In genomic region chr4:155624478-155624877, GRCh38 we compare ENCODE assay signal across 14 cellular contexts. TPM values are rescaled to one million over a fixed set of nuclear protein-coding genes. Genes with fewer than 3 reads are reported as not detected.
A peak's percentile ranks its signal among the peaks of the same experiment; 100 is the strongest.
DNase-seq lines count a peak whose midpoint lies in the region; ATAC-seq and TF ChIP-seq lines count a peak whose summit lies in the region.
"Had no signal": no experiment of that assay in that cellular context is flagged by ENCODE, and none has a peak within 500 bp of the region (broad histone marks: within the 10 kb centered on the region; RNA-seq: fewer than 3 reads in every experiment).

No MANE protein-coding gene starts in this region.

- no peaks in the 10 kb centered on the region for H3K27me3 ChIP-seq in OCI-LY3 (ENCODE audit: low read depth, low read length)
- H3K27me3 ChIP-seq: stomach had no signal

- peak overlapping the region; percentile 50 for H3K4me2 ChIP-seq in OCI-LY3 (ENCODE audit: low read length)

- DNase-seq in activated T-helper 1 cell treated with anti-CD3 and anti-CD28 coated beads, Interleukin-12 subunit alpha, Interleukin-12 subunit beta, Interleukin-2, Interleukin-4 antibody, amounts not matched to agents 30 ng/mL and 10 ng/mL and 1 ng/mL, durations not matched to agents 14 hours and 24 hours and 36 hours (ENCODE audit: low spot score), result no peak
- DNase-seq in cerebellar nuclear complex (lab: John Stamatoyannopoulos, UW), result no peak
- no peak for DNase-seq in activated CD8-positive, alpha-beta T cell treated with anti-CD3 and anti-CD28 coated beads for 36 hours
- no peak for DNase-seq in central memory CD4-positive, alpha-beta T cell
- DNase-seq: activated CD8-positive, alpha-beta memory T cell treated with anti-CD3 and anti-CD28 coated beads, Interleukin-2, amount 50 U/mL, for 4 hours; occipital lobe; stimulated activated CD4-positive, alpha-beta T cell treated with anti-CD3 and anti-CD28 coated beads, Interleukin-2, amount 100 ng/mL, for 24 hours; stomach had no signal

- no peak overlapping the region for H3K4me3 Mint-ChIP-seq in activated T-helper 1 cell treated with anti-CD3 and anti-CD28 coated beads, Interleukin-12 subunit alpha, Interleukin-12 subunit beta, Interleukin-2, Interleukin-4 antibody, amounts not matched to agents 30 ng/mL and 10 ng/mL and 1 ng/mL, durations not matched to agents 14 hours and 24 hours and 36 hours
- H3K4me3 Mint-ChIP-seq in activated CD8-positive, alpha-beta T cell treated with anti-CD3 and anti-CD28 coated beads for 36 hours, result no peak overlapping the region
- H3K4me3 Mint-ChIP-seq: B cell had no signal

- no peak overlapping the region for H3K4me3 ChIP-seq in OCI-LY3 (ENCODE audit: low read length)
- H3K4me3 ChIP-seq: stomach had no signal

- H3K79me2 ChIP-seq in OCI-LY3 (ENCODE audit: low read length), result no peaks in the 10 kb centered on the region

- TF ChIP-seq CTCF in OCI-LY3 (IDR thresholded peaks at IDR 0.05; ENCODE audit: low read depth, low read length), result no peak
- TF ChIP-seq CTCF in activated CD8-positive, alpha-beta T cell treated with anti-CD3 and anti-CD28 coated beads for 36 hours (IDR thresholded peaks at IDR 0.05), result no peak

- H3K36me3 ChIP-seq in OCI-LY3 (replicated peaks; ENCODE audit: low read depth, low read length), result no peaks in the 10 kb centered on the region
- H3K36me3 ChIP-seq: stomach had no signal

- CTCF ChIA-PET in activated CD8-positive, alpha-beta T cell treated with anti-CD3 and anti-CD28 coated beads for 36 hours (lab: Charles Lee), result interaction anchor here (1.2 kb wide), 1 partner anchor 9 kb away, joined by 3 read pairs; no protein-coding TSS in a partner anchor

- peak overlapping the region; percentile 74 for H2AFZ ChIP-seq in OCI-LY3 (ENCODE audit: low read depth, low read length)

- intact Hi-C loops in activated T-helper 1 cell treated with anti-CD3 and anti-CD28 coated beads, Interleukin-12 subunit alpha, Interleukin-12 subunit beta, Interleukin-2, Interleukin-4 antibody, amounts not matched to agents 30 ng/mL and 10 ng/mL and 1 ng/mL, durations not matched to agents 14 hours and 24 hours and 36 hours (cut with micrococcal nuclease), result no loop called here
- intact Hi-C loops in activated CD8-positive, alpha-beta T cell treated with anti-CD3 and anti-CD28 coated beads for 36 hours (cut with micrococcal nuclease), result no loop called here

- H3K9me3 Mint-ChIP-seq in activated T-helper 1 cell treated with anti-CD3 and anti-CD28 coated beads, Interleukin-12 subunit alpha, Interleukin-12 subunit beta, Interleukin-2, Interleukin-4 antibody, amounts not matched to agents 30 ng/mL and 10 ng/mL and 1 ng/mL, durations not matched to agents 14 hours and 24 hours and 36 hours, result no peaks in the 10 kb centered on the region
- H3K9me3 Mint-ChIP-seq in activated CD8-positive, alpha-beta T cell treated with anti-CD3 and anti-CD28 coated beads for 36 hours, result no peaks in the 10 kb centered on the region

- no peak overlapping the region for H3K27ac Mint-ChIP-seq in activated T-helper 1 cell treated with anti-CD3 and anti-CD28 coated beads, Interleukin-12 subunit alpha, Interleukin-12 subunit beta, Interleukin-2, Interleukin-4 antibody, amounts not matched to agents 30 ng/mL and 10 ng/mL and 1 ng/mL, durations not matched to agents 14 hours and 24 hours and 36 hours
- no peak overlapping the region for H3K27ac Mint-ChIP-seq in activated CD8-positive, alpha-beta T cell treated with anti-CD3 and anti-CD28 coated beads for 36 hours
- H3K27ac Mint-ChIP-seq: B cell had no signal

- no peaks in the 10 kb centered on the region for H3K27me3 Mint-ChIP-seq in activated T-helper 1 cell treated with anti-CD3 and anti-CD28 coated beads, Interleukin-12 subunit alpha, Interleukin-12 subunit beta, Interleukin-2, Interleukin-4 antibody, amounts not matched to agents 30 ng/mL and 10 ng/mL and 1 ng/mL, durations not matched to agents 14 hours and 24 hours and 36 hours (ENCODE audit: insufficient read depth)
- H3K27me3 Mint-ChIP-seq in activated CD8-positive, alpha-beta T cell treated with anti-CD3 and anti-CD28 coated beads for 36 hours, result no peaks in the 10 kb centered on the region
- H3K27me3 Mint-ChIP-seq: B cell had no signal

- H3K9ac ChIP-seq in OCI-LY3 (ENCODE audit: low read length), result peak overlapping the region; percentile 38; the same call in 1 of the 2 replicates

- H3K27ac ChIP-seq in OCI-LY3 (ENCODE audit: low read length), result peak overlapping the region; percentile 67
- H3K27ac ChIP-seq: stomach had no signal

- POLR2A ChIA-PET in activated CD8-positive, alpha-beta T cell treated with anti-CD3 and anti-CD28 coated beads for 36 hours (lab: Charles Lee), result no interaction called here

- peak; percentile 98 for ATAC-seq in GM18517 (IDR thresholded peaks at IDR 0.05; ENCODE audit: unreplicated experiment)
- ATAC-seq in GM21447 (IDR thresholded peaks at IDR 0.05; ENCODE audit: unreplicated experiment), result peak; percentile 98
- peak; percentile 94 for ATAC-seq in HG03060 (IDR thresholded peaks at IDR 0.05; ENCODE audit: low read depth, unreplicated experiment)
- ATAC-seq in activated CD8-positive, alpha-beta T cell treated with anti-CD3 and anti-CD28 coated beads for 36 hours, result no peak
- ATAC-seq: Right ventricle myocardium inferior had no signal

- no peaks in the 10 kb centered on the region for H4K20me1 ChIP-seq in OCI-LY3 (ENCODE audit: insufficient read depth, low read length)

- H3K36me3 Mint-ChIP-seq in activated T-helper 1 cell treated with anti-CD3 and anti-CD28 coated beads, Interleukin-12 subunit alpha, Interleukin-12 subunit beta, Interleukin-2, Interleukin-4 antibody, amounts not matched to agents 30 ng/mL and 10 ng/mL and 1 ng/mL, durations not matched to agents 14 hours and 24 hours and 36 hours (ENCODE audit: low read depth), result no peaks in the 10 kb centered on the region
- H3K36me3 Mint-ChIP-seq in activated CD8-positive, alpha-beta T cell treated with anti-CD3 and anti-CD28 coated beads for 36 hours (ENCODE audit: low read depth), result no peaks in the 10 kb centered on the region

- peaks cover 16% of the 10 kb centered on the region for H3K4me1 Mint-ChIP-seq in activated T-helper 1 cell treated with anti-CD3 and anti-CD28 coated beads, Interleukin-12 subunit alpha, Interleukin-12 subunit beta, Interleukin-2, Interleukin-4 antibody, amounts not matched to agents 30 ng/mL and 10 ng/mL and 1 ng/mL, durations not matched to agents 14 hours and 24 hours and 36 hours (ENCODE audit: low read depth)
- peaks cover 12% of the 10 kb centered on the region for H3K4me1 Mint-ChIP-seq in activated CD8-positive, alpha-beta T cell treated with anti-CD3 and anti-CD28 coated beads for 36 hours (ENCODE audit: low read depth)
- H3K4me1 Mint-ChIP-seq: B cell had no signal

- no peaks in the 10 kb centered on the region for H3K9me3 ChIP-seq in OCI-LY3 (ENCODE audit: insufficient read depth, low read length)
- H3K9me3 ChIP-seq: stomach had no signal

- peaks cover 28% of the 10 kb centered on the region for H3K4me1 ChIP-seq in OCI-LY3 (ENCODE audit: low read length)

RNA-seq across cellular contexts. Expression of gene GUCY1A1, which starts 42.2 kb away (rescaled TPM):
- total RNA-seq in activated T-helper 1 cell treated with anti-CD3 and anti-CD28 coated beads, Interleukin-12 subunit alpha, Interleukin-12 subunit beta, Interleukin-2, Interleukin-4 antibody, amounts not matched to agents 30 ng/mL and 10 ng/mL and 1 ng/mL, durations not matched to agents 14 hours and 24 hours and 36 hours, result 0.08 TPM in 1 of 2 replicates, not detected in the other
- under 1 TPM; 0.09 to 0.45 TPM for total RNA-seq in activated CD8-positive, alpha-beta T cell treated with anti-CD3 and anti-CD28 coated beads for 36 hours
